7 cellular contexts compared by ENCODE assay signal in genomic region chr1:161065681-161066080, GRCh38. TPM values are rescaled to one million over a fixed set of nuclear protein-coding genes. Genes with fewer than 3 reads are reported as not detected.
"Had no signal": no experiment of that assay in that cellular context is flagged by ENCODE, and none has a peak within 500 bp of the region (broad histone marks: within the 10 kb centered on the region; RNA-seq: fewer than 3 reads in every experiment).

No MANE protein-coding gene starts in this region.

RNA-seq across cellular contexts. Expression of gene ARHGAP30, which starts 4.0 kb away (rescaled TPM):
- total RNA-seq: cardiac muscle cell, dermis blood vessel endothelial cell had no signal
- polyA plus RNA-seq: SK-N-SH had no signal

RNA-seq across cellular contexts. Expression of gene NECTIN4, which starts 23.7 kb away (rescaled TPM):
- total RNA-seq: cardiac muscle cell, left ventricle myocardium inferior, psoas muscle, right cardiac atrium, skeletal muscle tissue had no signal
- polyA plus RNA-seq: cardiac muscle cell had no signal

RNA-seq across cellular contexts. Expression of gene KLHDC9, which starts 32.5 kb away (rescaled TPM):
- total RNA-seq: skeletal muscle tissue had no signal
